Comparison of ENCODE assay signal across 19 cellular contexts in genomic region chr5:180909782-180910181, GRCh38. TPM values are rescaled to one million over a fixed set of nuclear protein-coding genes. Genes with fewer than 3 reads are reported as not detected.
DNase-seq lines count a peak whose midpoint lies in the region; ATAC-seq and TF ChIP-seq lines count a peak whose summit lies in the region.
"Had no signal": no experiment of that assay in that cellular context is flagged by ENCODE, and none has a peak within 500 bp of the region (broad histone marks: within the 10 kb centered on the region; RNA-seq: fewer than 3 reads in every experiment).

No MANE protein-coding gene starts in this region.

- CTCF ChIA-PET in HEK293T (lab: Yijun Ruan, JAX): no interaction called here

- DNase-seq in GM12865 (ENCODE audit: low read depth) (peak; percentile 17), endothelial cell (ENCODE audit: low spot score) (no peak), HEK293T (ENCODE audit: extremely low spot score) (no peak)
- DNase-seq: ACHN; AML-193; CD4-positive, alpha-beta T cell; EL; H7; NCI-H1436 treated with DMSO at 0.1 percent for 48 hours; NCI-H2029 treated with DMSO at 0.1 percent for 48 hours; NCI-H2171 treated with DMSO at 0.1 percent for 48 hours; NCI-H446 treated with DMSO at 0.1 percent for 48 hours; NCI-H748 treated with DMSO at 0.1 percent for 48 hours had no signal

- H3K27me3 ChIP-seq in BLaER1 (no peaks in the 10 kb centered on the region), neutrophil (no peaks in the 10 kb centered on the region)

- peak overlapping the region; percentile 17 for H3K27ac Mint-ChIP-seq in endothelial cell (ENCODE audit: unreplicated experiment)
- H3K27ac Mint-ChIP-seq: CD4-positive, alpha-beta T cell had no signal

- H3K4me3 ChIP-seq in BLaER1 (no peak overlapping the region), GM12865 (ENCODE audit: low read depth, low read length) (no peak overlapping the region), neutrophil (ENCODE audit: low read depth in 1 of 2, low read length in 1 of 2) (peak overlapping the region; percentile 53 to 74)

- POLR2A ChIA-PET in HEK293T (lab: Yijun Ruan, JAX): no interaction called here

- H3K4me1 Mint-ChIP-seq in endothelial cell (ENCODE audit: unreplicated experiment): peaks cover 25% of the 10 kb centered on the region

- H3K27ac ChIP-seq in BLaER1 (no peak overlapping the region), neutrophil (peak overlapping the region; percentile 95)
- H3K27ac ChIP-seq: KMS-11 had no signal

- 0 out of 2 replicates have a peak overlapping the region, but pooled peaks have one; percentile 17 for H3K4me2 ChIP-seq in BLaER1
- H3K4me2 ChIP-seq: KMS-11 had no signal

- H3K4me1 ChIP-seq in BLaER1: peaks cover 19% of the 10 kb centered on the region; the same call in 1 of the 2 replicates
- H3K4me1 ChIP-seq in neutrophil (ENCODE audit: control insufficient read depth in 1 of 2, insufficient read depth in 1 of 2, low read depth in 1 of 2, low read length in 1 of 2): peaks cover 38 to 60% of the 10 kb centered on the region in 2 experiments

- TF ChIP-seq CTCF in GM12865 (IDR thresholded peaks at IDR 0.05; ENCODE audit: insufficient read depth, low read depth, low read length, missing control alignments) (no peak), endothelial cell (IDR thresholded peaks at IDR 0.05; ENCODE audit: unreplicated experiment) (no peak), neutrophil (IDR thresholded peaks at IDR 0.05) (no peak)

- no peaks in the 10 kb centered on the region for H3K9me3 Mint-ChIP-seq in endothelial cell (ENCODE audit: unreplicated experiment)
- H3K9me3 Mint-ChIP-seq: CD4-positive, alpha-beta T cell had no signal

- ATAC-seq in HG02610 (IDR thresholded peaks at IDR 0.05; ENCODE audit: unreplicated experiment) (no peak), HG03097 (IDR thresholded peaks at IDR 0.05; ENCODE audit: low FRiP score, unreplicated experiment) (no peak)

- no peaks in the 10 kb centered on the region for H3K36me3 Mint-ChIP-seq in endothelial cell (ENCODE audit: low read depth, unreplicated experiment)

- no peak overlapping the region for H3K4me3 Mint-ChIP-seq in endothelial cell (ENCODE audit: unreplicated experiment)
- H3K4me3 Mint-ChIP-seq: CD4-positive, alpha-beta T cell had no signal

- no peaks in the 10 kb centered on the region for H4K20me1 ChIP-seq in BLaER1

- H3K27me3 Mint-ChIP-seq in endothelial cell (ENCODE audit: unreplicated experiment): peaks cover 2% of the 10 kb centered on the region

- H3K9me3 ChIP-seq in BLaER1 (peaks cover 12% of the 10 kb centered on the region; the same call in 1 of the 2 replicates), neutrophil (no peaks in the 10 kb centered on the region)

- H3K9ac ChIP-seq in BLaER1: no peak overlapping the region
- H3K9ac ChIP-seq: KMS-11 had no signal

- H3K36me3 ChIP-seq in BLaER1 (no peaks in the 10 kb centered on the region), neutrophil (peaks cover 31% of the 10 kb centered on the region)

TF ChIP-seq in HEK293T, 16 proteins besides CTCF, POLR2A, EP300 and RAD21:
- no peak for TF ChIP-seq HDGF (IDR thresholded peaks at IDR 0.05; ENCODE audit: borderline replicate concordance)
- TF ChIP-seq FOXM1 (IDR thresholded peaks at IDR 0.05; ENCODE audit: borderline replicate concordance): no peak
- no peak for TF ChIP-seq LEF1 (IDR thresholded peaks at IDR 0.05; ENCODE audit: borderline replicate concordance)
- no peak for TF ChIP-seq SP1 (IDR thresholded peaks at IDR 0.05)
- TF ChIP-seq PKNOX1 (IDR thresholded peaks at IDR 0.05): no peak
- no peak for TF ChIP-seq ZNF384 (IDR thresholded peaks at IDR 0.05)
- TF ChIP-seq FOXK2 (IDR thresholded peaks at IDR 0.05): no peak
- TF ChIP-seq ELF4 (IDR thresholded peaks at IDR 0.05): no peak
- no peak for TF ChIP-seq NFRKB (IDR thresholded peaks at IDR 0.05)
- no peak for TF ChIP-seq ARNT (IDR thresholded peaks at IDR 0.05)
- no peak for TF ChIP-seq BHLHE40 (IDR thresholded peaks at IDR 0.05; ENCODE audit: borderline replicate concordance)
- TF ChIP-seq TARDBP (IDR thresholded peaks at IDR 0.05): no peak

RNA-seq across cellular contexts. Expression of gene BTNL8, which starts 10.8 kb away (rescaled TPM):
- 0.59 TPM for total RNA-seq in endothelial cell (ENCODE audit: unreplicated experiment)
- total RNA-seq: CD4-positive, alpha-beta T cell; M059J had no signal

RNA-seq across cellular contexts. Expression of gene ZFP62, which starts 48.7 kb away (rescaled TPM):
- total RNA-seq in endothelial cell (ENCODE audit: unreplicated experiment): 30.2 TPM

Comparison
In these comparisons a context has a peak if more than half of its experiments do, and no peak if none do; other contexts are left out.
1. H3K4me3 ChIP-seq: peak in neutrophil (2 of 2); none in BLaER1 (single experiment) and GM12865 (single experiment).